ENCODE assay signal across 20 cellular contexts in the genomic region with DNA sequence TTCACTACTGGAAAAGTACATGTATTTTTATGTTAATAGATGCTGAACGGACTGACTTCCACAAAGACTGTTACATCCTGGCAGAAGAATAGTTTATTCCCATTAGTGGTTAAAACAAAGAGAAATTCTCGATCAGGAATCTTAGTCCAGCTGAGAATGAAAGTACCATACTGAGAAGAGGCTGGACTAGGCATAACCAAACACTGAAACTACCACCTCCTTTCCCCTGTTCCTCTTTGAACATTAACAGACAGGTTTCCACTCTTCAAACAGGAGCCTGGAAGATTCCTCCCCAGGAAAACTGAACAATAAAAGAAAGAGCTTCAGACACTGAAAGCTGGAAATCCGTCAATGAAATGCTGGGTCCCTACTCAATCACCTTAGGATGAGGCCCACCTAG. TPM values are rescaled to one million over a fixed set of nuclear protein-coding genes. Genes with fewer than 3 reads are reported as not detected.
A peak's percentile ranks its signal among the peaks of the same experiment; 100 is the strongest.
DNase-seq lines count a peak whose midpoint lies in the region; ATAC-seq, FAIRE-seq and TF ChIP-seq lines count a peak whose summit lies in the region.
"Had no signal": no experiment of that assay in that cellular context is flagged by ENCODE, and none has a peak within 500 bp of the region (broad histone marks: within the 10 kb centered on the region; RNA-seq: fewer than 3 reads in every experiment).

No MANE protein-coding gene starts in this region.

- H4K20me1 ChIP-seq in hepatocyte (ENCODE audit: insufficient read depth, poor library complexity, severe bottlenecking) (no peaks in the 10 kb centered on the region), neural progenitor cell (ENCODE audit: low read depth) (no peaks in the 10 kb centered on the region)

- H3K4me3 Mint-ChIP-seq in neural progenitor cell (no peak overlapping the region), Caco-2 (ENCODE audit: unreplicated experiment) (no peak overlapping the region)
- H3K4me3 Mint-ChIP-seq: activated naive CD4-positive, alpha-beta T cell treated with anti-CD3 and anti-CD28 coated beads, Interleukin-2, amount 50 U/mL, for 24 hours; CD4-positive, alpha-beta memory T cell; H9; T-helper 2 cell treated with Interferon-gamma antibody and Interleukin-4, amounts not matched to agents 5 μg/mL and 100 μg/mL, for 36 hours had no signal

- no peaks in the 10 kb centered on the region for H3K27me3 ChIP-seq in hepatocyte
- no peaks in the 10 kb centered on the region for H3K27me3 ChIP-seq in neural progenitor cell
- H3K27me3 ChIP-seq in Caco-2 (replicated peaks; ENCODE audit: control insufficient read depth, insufficient read depth, low read length), result no peaks in the 10 kb centered on the region
- H3K27me3 ChIP-seq: pancreas, tibial artery had no signal

- no peak for TF ChIP-seq POLR2A in H54 (IDR thresholded peaks at IDR 0.05; ENCODE audit: low read depth, low read length)

- H3K36me3 Mint-ChIP-seq in neural progenitor cell (peaks cover 33% of the 10 kb centered on the region), Caco-2 (ENCODE audit: insufficient read depth, unreplicated experiment) (peaks cover 27% of the 10 kb centered on the region)

- peaks cover 9% of the 10 kb centered on the region for H3K9me3 ChIP-seq in hepatocyte (ENCODE audit: low read depth)
- no peaks in the 10 kb centered on the region for H3K9me3 ChIP-seq in neural progenitor cell (ENCODE audit: low read depth)
- no peaks in the 10 kb centered on the region for H3K9me3 ChIP-seq in Caco-2
- H3K9me3 ChIP-seq: pancreas had no signal

- H3K4me1 Mint-ChIP-seq in neural progenitor cell (peaks cover 3% of the 10 kb centered on the region), Caco-2 (ENCODE audit: low read depth, unreplicated experiment) (peaks cover 15% of the 10 kb centered on the region)

- H3K9me3 Mint-ChIP-seq in neural progenitor cell (peaks cover 13% of the 10 kb centered on the region), Caco-2 (ENCODE audit: unreplicated experiment) (peaks cover 20% of the 10 kb centered on the region)

- no peaks in the 10 kb centered on the region for H3K4me1 ChIP-seq in hepatocyte (ENCODE audit: insufficient read depth)
- no peaks in the 10 kb centered on the region for H3K4me1 ChIP-seq in neural progenitor cell
- no peaks in the 10 kb centered on the region; the same call in 1 of the 2 replicates for H3K4me1 ChIP-seq in Caco-2
- H3K4me1 ChIP-seq: pancreas had no signal

- H3K4me2 ChIP-seq in hepatocyte (no peak overlapping the region), neural progenitor cell (no peak overlapping the region)
- H3K4me2 ChIP-seq: KMS-11 had no signal

- CTCF ChIA-PET in Caco-2 (lab: Charles Lee), result interaction anchor here (1.2 kb wide), 1 partner anchor 15 kb away, joined by 4 read pairs; no protein-coding TSS in a partner anchor

- peak overlapping the region; percentile 35 for H3K27ac ChIP-seq in hepatocyte
- H3K27ac ChIP-seq in neural progenitor cell, result no peak overlapping the region
- H3K27ac ChIP-seq: KMS-11, pancreas, tibial artery had no signal

- no peaks in the 10 kb centered on the region for H3K9me2 ChIP-seq in hepatocyte (replicated peaks; ENCODE audit: insufficient read depth)

- no peaks in the 10 kb centered on the region for H3F3A ChIP-seq in neural progenitor cell (ENCODE audit: low read depth)

- no peaks in the 10 kb centered on the region for H3K36me3 ChIP-seq in hepatocyte (replicated peaks; ENCODE audit: insufficient read depth, low read depth)
- peaks cover 9% of the 10 kb centered on the region for H3K36me3 ChIP-seq in neural progenitor cell
- H3K36me3 ChIP-seq in Caco-2 (ENCODE audit: control insufficient read depth, insufficient read depth, low read length), result peaks cover 1% of the 10 kb centered on the region; the same call in 1 of the 2 replicates
- H3K36me3 ChIP-seq: pancreas had no signal

- H3K4me3 ChIP-seq in hepatocyte (no peak overlapping the region), neural progenitor cell (no peak overlapping the region), Caco-2 (ENCODE audit: low read depth, low read length) (no peak overlapping the region)
- H3K4me3 ChIP-seq: pancreas, tibial artery had no signal

- intact Hi-C loops in Caco-2 (cut with micrococcal nuclease; ENCODE audit: unreplicated experiment), result no loop called here

- no TSS peak for BruUV-seq in Caco-2 (replicated peaks; lab: Mats Ljungman, UMichigan)

- H3K9ac ChIP-seq in neural progenitor cell, result no peak overlapping the region
- H3K9ac ChIP-seq: KMS-11 had no signal

- WGBS in hepatocyte (ENCODE audit: low lambda C conversion rate, missing lambda C conversion rate), result 87% methylated on average over 3 of the region's 3 CpGs

- H3K27ac Mint-ChIP-seq in neural progenitor cell (no peak overlapping the region), Caco-2 (ENCODE audit: unreplicated experiment) (no peak overlapping the region)
- H3K27ac Mint-ChIP-seq: activated naive CD4-positive, alpha-beta T cell treated with anti-CD3 and anti-CD28 coated beads, Interleukin-2, amount 50 U/mL, for 24 hours; H9; T-helper 2 cell treated with Interferon-gamma antibody and Interleukin-4, amounts not matched to agents 5 μg/mL and 100 μg/mL, for 36 hours had no signal

- H3K27me3 Mint-ChIP-seq in neural progenitor cell (ENCODE audit: insufficient read depth, low read depth) (no peaks in the 10 kb centered on the region), Caco-2 (ENCODE audit: insufficient read depth, unreplicated experiment) (no peaks in the 10 kb centered on the region)
- H3K27me3 Mint-ChIP-seq: activated naive CD4-positive, alpha-beta T cell treated with anti-CD3 and anti-CD28 coated beads, Interleukin-2, amount 50 U/mL, for 24 hours; CD4-positive, alpha-beta memory T cell had no signal

- TF ChIP-seq CTCF in hepatocyte (IDR thresholded peaks at IDR 0.05; ENCODE audit: poor library complexity), result no peak
- TF ChIP-seq CTCF in neural progenitor cell (IDR thresholded peaks at IDR 0.05), result no peak
- TF ChIP-seq CTCF in Caco-2 (IDR thresholded peaks at IDR 0.05; ENCODE audit: insufficient read depth in 1 of 2, low read depth in 1 of 2, low read length in 1 of 2, severe bottlenecking in 1 of 2, unreplicated experiment in 1 of 2), result no peak

- H2AFZ ChIP-seq in hepatocyte (no peak overlapping the region), neural progenitor cell (replicated peaks) (no peak overlapping the region)

- DNase-seq in GM18507 (ENCODE audit: extremely low spot score, insufficient read length, low read depth), result no peak
- no peak for DNase-seq in hepatocyte (ENCODE audit: low spot score)
- no peak for DNase-seq in NCI-H128 (lab: John Stamatoyannopoulos, UW; ENCODE audit: unreplicated experiment)
- DNase-seq in H54 (ENCODE audit: insufficient read length, low spot score), result no peak
- no peak for DNase-seq in neural progenitor cell (ENCODE audit: low spot score)
- DNase-seq in Caco-2, result no peak
- DNase-seq: activated CD4-positive, alpha-beta T cell treated with anti-CD3 and anti-CD28 coated beads for 4 hours; activated T-cell treated with anti-CD3 and anti-CD28 coated beads for 4 hours; CD4-positive, alpha-beta memory T cell; H9; left colon; NCI-H1092 treated with DMSO at 0.1 percent for 48 hours; pancreas; stimulated activated CD4-positive, alpha-beta T cell treated with anti-CD3 and anti-CD28 coated beads, Interleukin-4, amount 100 ng/mL, for 1 hour had no signal

- peaks cover 37% of the 10 kb centered on the region for H3K79me2 ChIP-seq in hepatocyte
- peaks cover 26% of the 10 kb centered on the region for H3K79me2 ChIP-seq in neural progenitor cell (ENCODE audit: low read depth)

- peak; percentile 46 for ATAC-seq in GM21576 (IDR thresholded peaks at IDR 0.05; ENCODE audit: unreplicated experiment)
- peak; percentile 47 for ATAC-seq in HG03342 (IDR thresholded peaks at IDR 0.05; ENCODE audit: unreplicated experiment)
- ATAC-seq: pancreas had no signal

- FAIRE-seq in GM18507 (lab: Jason Lieb, UNC) (peak; percentile 64), H54 (lab: Jason Lieb, UNC) (no peak)
- FAIRE-seq: pancreas had no signal

- POLR2A ChIA-PET in Caco-2 (lab: Charles Lee), result no interaction called here

RNA-seq across cellular contexts. Expression of a gene that starts 25.8 kb away (rescaled TPM):
- total RNA-seq in hepatocyte (27.8 and 30.1 TPM in 2 replicates), neural progenitor cell (ENCODE audit: low replicate concordance) (42.0 and 45.2 TPM in 2 replicates), Caco-2 (2022) (37.2 and 40.5 TPM in 2 replicates)
- 15.2 and 16.9 TPM in 2 replicates for polyA plus RNA-seq in hepatocyte
